1 cellular context compared by ENCODE assay signal in genomic region chr20:5950271-5951031, GRCh38.
TF ChIP-seq lines count a peak whose summit lies in the region.

MCM8 (plus strand) TSS chr20:5950652; CDS start chr20:5952016, 1,364 bp downstream.
TRMT6 (minus strand) TSS chr20:5950533; CDS start chr20:5950405, 128 bp downstream.

TF ChIP-seq in neural cell, 6 proteins besides CTCF, POLR2A, EP300 and RAD21 (continued from another document):
- TF ChIP-seq SMC3 (conservative IDR thresholded peaks at IDR 0.05; ENCODE audit: poor library complexity): peak; percentile 56
- no peak for TF ChIP-seq TAF1 (IDR thresholded peaks at IDR 0.05; ENCODE audit: low read depth)
